In genomic region chr9:30915451-30915850, GRCh38 we compare ENCODE assay signal across 34 cellular contexts.
"Had no signal": no experiment of that assay in that cellular context is flagged by ENCODE, and none has a peak within 500 bp of the region (broad histone marks: within the 10 kb centered on the region; RNA-seq: fewer than 3 reads in every experiment).

No MANE protein-coding gene starts in this region.

- H3K9me3 ChIP-seq: MG63 had no signal

- H3K27me3 ChIP-seq: MG63 had no signal

- H3K4me3 ChIP-seq: MG63 had no signal

- DNase-seq: Karpas-422, Kasumi-1, MG63, MM.1S, MV-4-11, NCI-H1048, NCI-H1092, NCI-H1092 treated with DMSO at 0.1 percent for 48 hours, NCI-H1105, NCI-H1105 treated with DMSO at 0.1 percent for 48 hours, NCI-H1417, NCI-H1417 treated with DMSO at 0.1 percent for 48 hours, NCI-H1436, NCI-H1436 treated with DMSO at 0.1 percent for 48 hours, NCI-H146, NCI-H1694, NCI-H1694 treated with DMSO at 0.1 percent for 48 hours, NCI-H187, NCI-H187 treated with DMSO at 0.1 percent for 48 hours, NCI-H1930, NCI-H2029, NCI-H2029 treated with DMSO at 0.1 percent for 48 hours, NCI-H2081, NCI-H2081 treated with DMSO at 0.1 percent for 48 hours, NCI-H2107, NCI-H2171, NCI-H2171 treated with DMSO at 0.1 percent for 48 hours, NCI-H2227 treated with DMSO at 0.1 percent for 48 hours, NCI-H226, NCI-H345, NCI-H446, NCI-H446 treated with DMSO at 0.1 percent for 48 hours, NCI-H510A, NCI-H510A treated with DMSO at 0.1 percent for 48 hours had no signal

- H3K36me3 ChIP-seq: MG63 had no signal
